In genomic region chr9:20701058-20701457, GRCh38 we compare ENCODE assay signal across 14 cellular contexts. TPM values are rescaled to one million over a fixed set of nuclear protein-coding genes. Genes with fewer than 3 reads are reported as not detected.
DNase-seq lines count a peak whose midpoint lies in the region; ATAC-seq and TF ChIP-seq lines count a peak whose summit lies in the region.
"Had no signal": no experiment of that assay in that cellular context is flagged by ENCODE, and none has a peak within 500 bp of the region (broad histone marks: within the 10 kb centered on the region; RNA-seq: fewer than 3 reads in every experiment).

No MANE protein-coding gene starts in this region.

- DNase-seq in G401 (ENCODE audit: low spot score) = peak; percentile 80
- peak; percentile 49 for DNase-seq in NCI-H2081 treated with DMSO at 0.1 percent for 48 hours (lab: John Stamatoyannopoulos, UW)
- DNase-seq in fibroblast of the aortic adventitia (ENCODE audit: low read depth) = peak; percentile 32
- no peak for DNase-seq in stimulated activated naive B cell treated with anti-CD40 and anti-IgM and Interleukin-4, amounts not matched to agents 10 μg/mL and 1 μg/mL and 100 μg/mL, for 72 hours
- DNase-seq in NOMO-1 (lab: John Stamatoyannopoulos, UW; ENCODE audit: unreplicated experiment in 2 of 2) = no peak
- DNase-seq: activated CD8-positive, alpha-beta memory T cell treated with anti-CD3 and anti-CD28 coated beads, Interleukin-2, amount 50 U/mL, for 4 hours; H7; PC-3; testis had no signal

- H4K20me1 ChIP-seq in neural cell (ENCODE audit: insufficient read depth) = no peaks in the 10 kb centered on the region

- no peaks in the 10 kb centered on the region for H3K9me3 ChIP-seq in neural cell (ENCODE audit: low read length)
- H3K9me3 ChIP-seq: testis had no signal

- no peaks in the 10 kb centered on the region for H3K9me2 ChIP-seq in neural cell (ENCODE audit: insufficient read depth, low read length)

- TF ChIP-seq EP300 in neural cell (conservative IDR thresholded peaks at IDR 0.05; ENCODE audit: poor library complexity, severe bottlenecking) = no peak

- no peak overlapping the region for H2AFZ ChIP-seq in neural cell (ENCODE audit: low read depth, low read length)

- H3K79me2 ChIP-seq in neural cell (replicated peaks; ENCODE audit: insufficient read depth, low read length) = peaks cover 10% of the 10 kb centered on the region

- H3K9ac ChIP-seq in neural cell (ENCODE audit: low read length) = no peak overlapping the region

- H3K4me3 ChIP-seq in fibroblast of the aortic adventitia (ENCODE audit: low read depth, low read length) (no peak overlapping the region), neural cell (ENCODE audit: low read length) (peak overlapping the region; percentile 15)
- H3K4me3 ChIP-seq: testis had no signal

- H3K27ac Mint-ChIP-seq in stimulated activated naive B cell treated with anti-CD40 and anti-IgM and Interleukin-4, amounts not matched to agents 10 μg/mL and 1 μg/mL and 100 μg/mL, for 72 hours = no peak overlapping the region

- in situ Hi-C loops in G401 (cut with HindIII; ENCODE audit: low sequenced_read_pairs) = no loop called here

- peak; percentile 23 for TF ChIP-seq RAD21 in neural cell (conservative IDR thresholded peaks at IDR 0.05)

- H3K4me2 ChIP-seq in neural cell (ENCODE audit: low read length) = peak overlapping the region; percentile 7

- no peaks in the 10 kb centered on the region for H3K36me3 ChIP-seq in neural cell (ENCODE audit: insufficient read depth, low read length)

- peaks cover 0 to 6% of the 10 kb centered on the region in 2 donors for H3K36me3 Mint-ChIP-seq in stimulated activated naive B cell treated with anti-CD40 and anti-IgM and Interleukin-4, amounts not matched to agents 10 μg/mL and 1 μg/mL and 100 μg/mL, for 72 hours

- H3K27ac ChIP-seq in neural cell (ENCODE audit: low read length) = peak overlapping the region; percentile 48
- H3K27ac ChIP-seq: C4-2B, epithelial cell of prostate, testis had no signal

- H3K4me1 Mint-ChIP-seq in stimulated activated naive B cell treated with anti-CD40 and anti-IgM and Interleukin-4, amounts not matched to agents 10 μg/mL and 1 μg/mL and 100 μg/mL, for 72 hours = peaks cover 0 to 2% of the 10 kb centered on the region in 2 donors

- H3K27me3 ChIP-seq in neural cell (ENCODE audit: insufficient read depth, low read depth, low read length) = no peaks in the 10 kb centered on the region
- H3K27me3 ChIP-seq: testis had no signal

- no peaks in the 10 kb centered on the region for H3K27me3 Mint-ChIP-seq in stimulated activated naive B cell treated with anti-CD40 and anti-IgM and Interleukin-4, amounts not matched to agents 10 μg/mL and 1 μg/mL and 100 μg/mL, for 72 hours

- no peak for ATAC-seq in stimulated activated naive B cell treated with anti-CD40 and anti-IgM and Interleukin-4, amounts not matched to agents 10 μg/mL and 1 μg/mL and 100 μg/mL, for 72 hours (replicated peaks)
- no peak for ATAC-seq in HG03342 (IDR thresholded peaks at IDR 0.05; ENCODE audit: unreplicated experiment)
- no peak for ATAC-seq in HG03045 (IDR thresholded peaks at IDR 0.05; ENCODE audit: unreplicated experiment)
- ATAC-seq: PC-3 had no signal

- H3K4me3 Mint-ChIP-seq in stimulated activated naive B cell treated with anti-CD40 and anti-IgM and Interleukin-4, amounts not matched to agents 10 μg/mL and 1 μg/mL and 100 μg/mL, for 72 hours = no peak overlapping the region

- no peaks in the 10 kb centered on the region for H3F3A ChIP-seq in neural cell (ENCODE audit: insufficient read depth, low read length, poor library complexity, severe bottlenecking)

- TF ChIP-seq CTCF in fibroblast of the aortic adventitia (IDR thresholded peaks at IDR 0.05; ENCODE audit: insufficient read depth, low read length) (no peak), neural cell (IDR thresholded peaks at IDR 0.05; ENCODE audit: poor library complexity, severe bottlenecking) (no peak)

- no peaks in the 10 kb centered on the region for H3K9me3 Mint-ChIP-seq in stimulated activated naive B cell treated with anti-CD40 and anti-IgM and Interleukin-4, amounts not matched to agents 10 μg/mL and 1 μg/mL and 100 μg/mL, for 72 hours

TF ChIP-seq in neural cell, 6 proteins besides CTCF, POLR2A, EP300 and RAD21:
- TF ChIP-seq MXI1 (conservative IDR thresholded peaks at IDR 0.05; ENCODE audit: poor library complexity, severe bottlenecking) = no peak
- no peak for TF ChIP-seq TAF1 (IDR thresholded peaks at IDR 0.05; ENCODE audit: low read depth)
- TF ChIP-seq SMC3 (conservative IDR thresholded peaks at IDR 0.05; ENCODE audit: poor library complexity) = peak; percentile 29
- peak; percentile 36 for TF ChIP-seq POLR2AphosphoS5 (IDR thresholded peaks at IDR 0.05)
- no peak for TF ChIP-seq EZH2 (IDR thresholded peaks at IDR 0.05; ENCODE audit: borderline replicate concordance, insufficient read depth, low read length, poor library complexity, severe bottlenecking)
- peak; percentile 62 for TF ChIP-seq REST (IDR thresholded peaks at IDR 0.05; ENCODE audit: borderline replicate concordance)
TF ChIP-seq in neural cell: peak in this region for 3.

RNA-seq across cellular contexts. Expression of gene FOCAD, which starts 17.0 kb away (rescaled TPM):
- 17.9 and 33.5 TPM in 2 replicates for total RNA-seq in G401 (2014; rRNA removed; shearing (Covaris generic))
- 80.3 and 106 TPM in 2 replicates for total RNA-seq in fibroblast of the aortic adventitia (ENCODE audit: low replicate concordance)
- 23.5 and 39.5 TPM in 2 replicates for polyA plus RNA-seq in neural cell
- polyA minus RNA-seq in neural cell = 108 and 165 TPM in 2 replicates

Comparison
In these comparisons a context has a peak if more than half of its experiments do, and no peak if none do; other contexts are left out.
1. DNase-seq: peak in G401 (single experiment), NCI-H2081 treated with DMSO at 0.1 percent for 48 hours (single experiment) and fibroblast of the aortic adventitia (single experiment); none in stimulated activated naive B cell treated with anti-CD40 and anti-IgM and Interleukin-4, amounts not matched to agents 10 μg/mL and 1 μg/mL and 100 μg/mL, for 72 hours (single experiment) and NOMO-1 (0 of 2).